Comparison of ENCODE assay signal across 14 cellular contexts in the genomic region with DNA sequence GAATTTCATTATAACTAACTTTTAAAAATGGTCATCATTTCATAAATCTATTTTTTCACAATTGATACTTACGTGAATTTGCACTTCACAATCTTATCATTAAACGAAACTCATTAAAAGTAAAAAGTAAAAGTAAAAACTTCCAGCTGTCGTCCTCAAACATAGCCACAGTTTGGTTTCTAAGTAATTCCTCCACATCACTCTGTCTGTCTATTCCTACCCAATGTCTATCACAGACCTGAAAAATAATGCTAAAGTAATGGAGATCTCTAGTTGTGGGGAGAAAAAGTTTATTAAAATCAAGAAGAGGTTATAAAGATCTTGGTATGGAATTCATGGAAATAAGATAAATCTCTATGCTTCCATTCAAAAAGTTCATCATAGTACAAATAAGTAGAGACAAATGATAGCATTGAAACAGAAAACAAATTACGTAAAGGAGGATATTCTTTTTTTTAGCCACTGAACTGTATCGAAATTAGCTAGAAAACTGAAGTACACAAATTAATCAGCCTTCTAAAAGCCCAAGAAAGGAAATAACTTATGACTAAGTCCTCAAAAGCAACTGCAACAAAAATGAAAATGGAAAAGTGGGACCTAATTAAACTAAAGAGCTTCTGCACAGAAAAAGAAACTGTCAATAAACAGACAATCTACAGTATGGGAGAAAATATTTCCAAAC.
A peak's percentile ranks its signal among the peaks of the same experiment; 100 is the strongest.
DNase-seq lines count a peak whose midpoint lies in the region; ATAC-seq lines count a peak whose summit lies in the region.
"Had no signal": no experiment of that assay in that cellular context is flagged by ENCODE, and none has a peak within 500 bp of the region (broad histone marks: within the 10 kb centered on the region; RNA-seq: fewer than 3 reads in every experiment).

No MANE protein-coding gene starts in this region.

- no peak for DNase-seq in activated naive CD4-positive, alpha-beta T cell treated with anti-CD3 and anti-CD28 coated beads, Interleukin-2, amount 10 ng/mL, durations not matched to agents 7 days and 5 days
- no peak for DNase-seq in activated naive CD4-positive, alpha-beta T cell treated with Interleukin-2 at 50 U/mL for 16 hours
- DNase-seq in T-helper 2 cell treated with Interferon-gamma antibody and Interleukin-4, amounts not matched to agents 5 μg/mL and 100 μg/mL, for 36 hours (ENCODE audit: low spot score) = no peak
- DNase-seq in stimulated activated naive CD8-positive, alpha-beta T cell treated with anti-CD3 and anti-CD28 coated beads, Interleukin-15, amount 100 ng/mL, for 72 hours = no peak
- no peak for DNase-seq in stimulated activated naive CD4-positive, alpha-beta T cell treated with Interleukin-2 at 50 U/mL for 16 hours (lab: John Stamatoyannopoulos, UW)
- DNase-seq: activated effector memory CD4-positive, alpha-beta T cell treated with Interleukin-2 at 50 U/mL for 16 hours; islet precursor cell; mucosa of descending colon; transverse colon; WERI-Rb-1 had no signal

- CTCF ChIA-PET in activated naive CD4-positive, alpha-beta T cell treated with anti-CD3 and anti-CD28 coated beads, Interleukin-2, amount 10 ng/mL, durations not matched to agents 7 days and 5 days (lab: Charles Lee) = interaction anchor here (0.6 to 7.1 kb wide), 11 partner anchors 9 to 409 kb away, joined by 3 to 82 read pairs (median 4); no protein-coding TSS in a partner anchor

- peak overlapping the region; percentile 78 for H3K27ac Mint-ChIP-seq in activated naive CD4-positive, alpha-beta T cell treated with anti-CD3 and anti-CD28 coated beads, Interleukin-2, amount 10 ng/mL, durations not matched to agents 7 days and 5 days
- peak overlapping the region; percentile 88 for H3K27ac Mint-ChIP-seq in T-helper 2 cell treated with Interferon-gamma antibody and Interleukin-4, amounts not matched to agents 5 μg/mL and 100 μg/mL, for 36 hours
- H3K27ac Mint-ChIP-seq in stimulated activated naive CD8-positive, alpha-beta T cell treated with anti-CD3 and anti-CD28 coated beads, Interleukin-15, amount 100 ng/mL, for 72 hours = peak overlapping the region; percentile 16 to 83

- peaks cover 45% of the 10 kb centered on the region for H3K4me1 Mint-ChIP-seq in activated naive CD4-positive, alpha-beta T cell treated with anti-CD3 and anti-CD28 coated beads, Interleukin-2, amount 10 ng/mL, durations not matched to agents 7 days and 5 days
- peaks cover 40% of the 10 kb centered on the region for H3K4me1 Mint-ChIP-seq in T-helper 2 cell treated with Interferon-gamma antibody and Interleukin-4, amounts not matched to agents 5 μg/mL and 100 μg/mL, for 36 hours (ENCODE audit: low read depth)
- H3K4me1 Mint-ChIP-seq in stimulated activated naive CD8-positive, alpha-beta T cell treated with anti-CD3 and anti-CD28 coated beads, Interleukin-15, amount 100 ng/mL, for 72 hours = peaks cover 35% of the 10 kb centered on the region

- H3K4me3 Mint-ChIP-seq in activated naive CD4-positive, alpha-beta T cell treated with anti-CD3 and anti-CD28 coated beads, Interleukin-2, amount 10 ng/mL, durations not matched to agents 7 days and 5 days = peak overlapping the region; percentile 29
- H3K4me3 Mint-ChIP-seq in T-helper 2 cell treated with Interferon-gamma antibody and Interleukin-4, amounts not matched to agents 5 μg/mL and 100 μg/mL, for 36 hours = peak overlapping the region; percentile 75
- peak overlapping the region; percentile 67 to 68 for H3K4me3 Mint-ChIP-seq in stimulated activated naive CD8-positive, alpha-beta T cell treated with anti-CD3 and anti-CD28 coated beads, Interleukin-15, amount 100 ng/mL, for 72 hours

- H3K9me3 Mint-ChIP-seq in activated naive CD4-positive, alpha-beta T cell treated with anti-CD3 and anti-CD28 coated beads, Interleukin-2, amount 10 ng/mL, durations not matched to agents 7 days and 5 days = no peaks in the 10 kb centered on the region
- no peaks in the 10 kb centered on the region for H3K9me3 Mint-ChIP-seq in T-helper 2 cell treated with Interferon-gamma antibody and Interleukin-4, amounts not matched to agents 5 μg/mL and 100 μg/mL, for 36 hours
- H3K9me3 Mint-ChIP-seq in stimulated activated naive CD8-positive, alpha-beta T cell treated with anti-CD3 and anti-CD28 coated beads, Interleukin-15, amount 100 ng/mL, for 72 hours = no peaks in the 10 kb centered on the region

- H3K36me3 Mint-ChIP-seq in activated naive CD4-positive, alpha-beta T cell treated with anti-CD3 and anti-CD28 coated beads, Interleukin-2, amount 10 ng/mL, durations not matched to agents 7 days and 5 days = peaks cover 24% of the 10 kb centered on the region
- peaks cover 7% of the 10 kb centered on the region for H3K36me3 Mint-ChIP-seq in T-helper 2 cell treated with Interferon-gamma antibody and Interleukin-4, amounts not matched to agents 5 μg/mL and 100 μg/mL, for 36 hours (ENCODE audit: low read depth)

- H3K27me3 Mint-ChIP-seq in activated naive CD4-positive, alpha-beta T cell treated with anti-CD3 and anti-CD28 coated beads, Interleukin-2, amount 10 ng/mL, durations not matched to agents 7 days and 5 days = no peaks in the 10 kb centered on the region
- no peaks in the 10 kb centered on the region for H3K27me3 Mint-ChIP-seq in T-helper 2 cell treated with Interferon-gamma antibody and Interleukin-4, amounts not matched to agents 5 μg/mL and 100 μg/mL, for 36 hours (ENCODE audit: low read depth)
- no peaks in the 10 kb centered on the region for H3K27me3 Mint-ChIP-seq in stimulated activated naive CD8-positive, alpha-beta T cell treated with anti-CD3 and anti-CD28 coated beads, Interleukin-15, amount 100 ng/mL, for 72 hours

- ATAC-seq in HG02852 (IDR thresholded peaks at IDR 0.05; ENCODE audit: unreplicated experiment) = peak; percentile 67
- peak; percentile 79 for ATAC-seq in stimulated activated naive CD8-positive, alpha-beta T cell treated with anti-CD3 and anti-CD28 coated beads, Interleukin-15, amount 100 ng/mL, for 72 hours
- ATAC-seq in GM21786 (IDR thresholded peaks at IDR 0.05; ENCODE audit: unreplicated experiment) = no peak
- ATAC-seq in HG03139 (IDR thresholded peaks at IDR 0.05; ENCODE audit: unreplicated experiment) = no peak
- ATAC-seq: gastroesophageal sphincter, mucosa of descending colon had no signal

Comparison
In these comparisons a context has a peak if more than half of its experiments do, and no peak if none do; other contexts are left out.
1. ATAC-seq: peak in HG02852 (single experiment) and stimulated activated naive CD8-positive, alpha-beta T cell treated with anti-CD3 and anti-CD28 coated beads, Interleukin-15, amount 100 ng/mL, for 72 hours (single experiment); none in GM21786 (single experiment) and HG03139 (single experiment).
2. Peak in every context shown above with its lines, with median percentiles within 50 percentile points of each other: H3K27ac Mint-ChIP-seq and H3K4me3 Mint-ChIP-seq.